Comparison of ENCODE assay signal across 16 cellular contexts in the genomic region with DNA sequence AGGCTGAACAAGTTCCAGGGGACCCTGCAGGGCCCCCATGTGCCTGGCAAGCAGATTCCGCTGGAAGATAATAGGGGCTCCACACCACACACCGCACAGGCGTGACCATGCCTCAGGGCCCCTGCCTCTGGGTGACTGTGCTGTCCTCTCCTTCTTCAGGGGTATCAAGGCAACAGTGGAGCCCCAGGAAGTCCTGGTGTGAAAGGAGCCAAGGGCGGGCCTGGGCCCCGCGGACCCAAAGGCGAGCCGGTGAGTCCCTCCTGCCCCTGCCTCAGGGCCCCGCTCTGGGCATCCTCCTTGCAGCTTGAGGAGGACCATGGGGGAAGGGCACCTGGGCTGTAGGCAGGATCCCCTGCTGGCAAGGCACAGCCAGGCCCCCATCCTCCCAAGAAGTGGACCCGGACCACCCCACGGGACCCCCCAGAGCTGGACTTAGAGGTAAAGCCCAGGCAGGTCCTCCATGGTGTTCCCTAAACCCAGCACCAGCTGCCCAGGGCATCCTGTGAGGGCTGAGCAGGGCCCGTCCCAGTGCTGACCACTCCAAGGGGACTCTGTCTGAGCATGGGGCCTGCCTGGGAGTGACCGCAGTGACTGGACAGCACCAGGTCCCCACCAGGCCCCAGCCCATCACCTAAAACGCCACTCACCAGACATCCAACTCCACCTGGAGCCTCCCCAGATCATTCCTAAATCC. TPM values are rescaled to one million over a fixed set of nuclear protein-coding genes. Genes with fewer than 3 reads are reported as not detected.
A peak's percentile ranks its signal among the peaks of the same experiment; 100 is the strongest.
DNase-seq lines count a peak whose midpoint lies in the region; ATAC-seq and TF ChIP-seq lines count a peak whose summit lies in the region.
"Had no signal": no experiment of that assay in that cellular context is flagged by ENCODE, and none has a peak within 500 bp of the region (broad histone marks: within the 10 kb centered on the region; RNA-seq: fewer than 3 reads in every experiment).

No MANE protein-coding gene starts in this region.

- no peaks in the 10 kb centered on the region for H3K4me1 Mint-ChIP-seq in activated naive CD4-positive, alpha-beta T cell treated with anti-CD3 and anti-CD28 coated beads, Interleukin-2, amount 10 ng/mL, durations not matched to agents 7 days and 5 days
- no peaks in the 10 kb centered on the region for H3K4me1 Mint-ChIP-seq in type B pancreatic cell (ENCODE audit: unreplicated experiment)
- H3K4me1 Mint-ChIP-seq in activated CD4-positive, alpha-beta memory T cell treated with anti-CD3 and anti-CD28 coated beads, Interleukin-2, amount 10 ng/mL, durations not matched to agents 7 days and 5 days = no peaks in the 10 kb centered on the region

- POLR2A ChIA-PET in activated CD4-positive, alpha-beta memory T cell treated with anti-CD3 and anti-CD28 coated beads, Interleukin-2, amount 10 ng/mL, durations not matched to agents 7 days and 5 days (lab: Charles Lee) = no interaction called here

- H3K27ac ChIP-seq in coronary artery (peak overlapping the region in 1 of 2 donors; percentile 13), lower lobe of right lung (no peak overlapping the region)
- H3K27ac ChIP-seq: neutrophil had no signal

- peak; percentile 19 for DNase-seq in activated naive CD4-positive, alpha-beta T cell treated with anti-CD3 and anti-CD28 coated beads, Interleukin-2, amount 10 ng/mL, durations not matched to agents 7 days and 5 days
- DNase-seq in activated naive CD4-positive, alpha-beta T cell treated with Interleukin-2 at 50 U/mL for 16 hours = no peak
- DNase-seq in coronary artery (ENCODE audit: low spot score) (peak; percentile 70), lower lobe of right lung (peak; percentile 41), type B pancreatic cell (ENCODE audit: extremely low spot score, unreplicated experiment) (peak; percentile 65), NCI-H748 (lab: John Stamatoyannopoulos, UW; ENCODE audit: unreplicated experiment) (no peak), NCI-H1092 treated with DMSO at 0.1 percent for 48 hours (lab: John Stamatoyannopoulos, UW) (no peak)
- no peak for DNase-seq in activated CD4-positive, alpha-beta memory T cell treated with anti-CD3 and anti-CD28 coated beads, Interleukin-2, amount 10 ng/mL, durations not matched to agents 7 days and 5 days
- DNase-seq: NCI-H2029 treated with DMSO at 0.1 percent for 48 hours; stimulated activated CD4-positive, alpha-beta T cell treated with anti-CD3 and anti-CD28 coated beads, Interleukin-2, amount 100 ng/mL, for 24 hours had no signal

- intact Hi-C loops in lower lobe of right lung (cut with DNase I) = no loop called here

- no peak overlapping the region for H3K27ac Mint-ChIP-seq in activated naive CD4-positive, alpha-beta T cell treated with anti-CD3 and anti-CD28 coated beads, Interleukin-2, amount 10 ng/mL, durations not matched to agents 7 days and 5 days
- no peak overlapping the region for H3K27ac Mint-ChIP-seq in type B pancreatic cell
- H3K27ac Mint-ChIP-seq in activated CD4-positive, alpha-beta memory T cell treated with anti-CD3 and anti-CD28 coated beads, Interleukin-2, amount 10 ng/mL, durations not matched to agents 7 days and 5 days = no peak overlapping the region

- TF ChIP-seq CTCF in coronary artery (IDR thresholded peaks at IDR 0.05) (no peak), lower lobe of right lung (IDR thresholded peaks at IDR 0.05) (no peak), type B pancreatic cell (conservative IDR thresholded peaks at IDR 0.05) (no peak)

- H3K4me3 ChIP-seq in coronary artery (no peak overlapping the region), lower lobe of right lung (no peak overlapping the region)
- H3K4me3 ChIP-seq: breast epithelium, GM12878 had no signal

- CTCF ChIA-PET in activated naive CD4-positive, alpha-beta T cell treated with anti-CD3 and anti-CD28 coated beads, Interleukin-2, amount 10 ng/mL, durations not matched to agents 7 days and 5 days (lab: Charles Lee) = no interaction called here
- CTCF ChIA-PET in activated CD4-positive, alpha-beta memory T cell treated with anti-CD3 and anti-CD28 coated beads, Interleukin-2, amount 10 ng/mL, durations not matched to agents 7 days and 5 days (lab: Charles Lee) = no interaction called here

- H3K4me3 Mint-ChIP-seq in activated naive CD4-positive, alpha-beta T cell treated with anti-CD3 and anti-CD28 coated beads, Interleukin-2, amount 10 ng/mL, durations not matched to agents 7 days and 5 days = no peak overlapping the region
- H3K4me3 Mint-ChIP-seq in type B pancreatic cell = no peak overlapping the region
- H3K4me3 Mint-ChIP-seq in activated CD4-positive, alpha-beta memory T cell treated with anti-CD3 and anti-CD28 coated beads, Interleukin-2, amount 10 ng/mL, durations not matched to agents 7 days and 5 days = no peak overlapping the region

- no peaks in the 10 kb centered on the region for H3K4me1 ChIP-seq in lower lobe of right lung
- H3K4me1 ChIP-seq: breast epithelium had no signal

- H3K36me3 Mint-ChIP-seq in activated naive CD4-positive, alpha-beta T cell treated with anti-CD3 and anti-CD28 coated beads, Interleukin-2, amount 10 ng/mL, durations not matched to agents 7 days and 5 days = no peaks in the 10 kb centered on the region
- peaks cover 3% of the 10 kb centered on the region for H3K36me3 Mint-ChIP-seq in type B pancreatic cell
- H3K36me3 Mint-ChIP-seq in activated CD4-positive, alpha-beta memory T cell treated with anti-CD3 and anti-CD28 coated beads, Interleukin-2, amount 10 ng/mL, durations not matched to agents 7 days and 5 days (ENCODE audit: low read depth) = no peaks in the 10 kb centered on the region

- H3K9me3 Mint-ChIP-seq in activated naive CD4-positive, alpha-beta T cell treated with anti-CD3 and anti-CD28 coated beads, Interleukin-2, amount 10 ng/mL, durations not matched to agents 7 days and 5 days = no peaks in the 10 kb centered on the region
- no peaks in the 10 kb centered on the region for H3K9me3 Mint-ChIP-seq in type B pancreatic cell
- no peaks in the 10 kb centered on the region for H3K9me3 Mint-ChIP-seq in activated CD4-positive, alpha-beta memory T cell treated with anti-CD3 and anti-CD28 coated beads, Interleukin-2, amount 10 ng/mL, durations not matched to agents 7 days and 5 days

- ATAC-seq in lower lobe of right lung = no peak
- ATAC-seq: GM12878 had no signal

- no peaks in the 10 kb centered on the region for H3K27me3 ChIP-seq in lower lobe of right lung (ENCODE audit: low read depth)
- H3K27me3 ChIP-seq: breast epithelium, neutrophil had no signal

- H3K36me3 ChIP-seq in lower lobe of right lung = peaks cover 84% of the 10 kb centered on the region
- H3K36me3 ChIP-seq: breast epithelium, neutrophil had no signal

- no peaks in the 10 kb centered on the region for H3K27me3 Mint-ChIP-seq in activated naive CD4-positive, alpha-beta T cell treated with anti-CD3 and anti-CD28 coated beads, Interleukin-2, amount 10 ng/mL, durations not matched to agents 7 days and 5 days
- no peaks in the 10 kb centered on the region for H3K27me3 Mint-ChIP-seq in type B pancreatic cell
- no peaks in the 10 kb centered on the region for H3K27me3 Mint-ChIP-seq in activated CD4-positive, alpha-beta memory T cell treated with anti-CD3 and anti-CD28 coated beads, Interleukin-2, amount 10 ng/mL, durations not matched to agents 7 days and 5 days

- H3K9me3 ChIP-seq in lower lobe of right lung = peaks cover 5% of the 10 kb centered on the region
- H3K9me3 ChIP-seq: neutrophil had no signal

RNA-seq across cellular contexts. Expression of gene COL6A2, which starts 21.1 kb away (rescaled TPM):
- total RNA-seq in lower lobe of right lung (227 TPM), type B pancreatic cell (ENCODE audit: low replicate concordance) (23.8 and 114 TPM in 2 replicates)
- 1 to 10 TPM; 1.1 to 1.6 TPM for total RNA-seq in activated CD4-positive, alpha-beta memory T cell treated with anti-CD3 and anti-CD28 coated beads, Interleukin-2, amount 10 ng/mL, durations not matched to agents 7 days and 5 days

RNA-seq across cellular contexts. Expression of gene FTCD, which starts 36.4 kb away (rescaled TPM):
- 1.5 TPM for total RNA-seq in lower lobe of right lung
- 26.9 and 45.0 TPM in 2 replicates for total RNA-seq in type B pancreatic cell (ENCODE audit: low replicate concordance)
- under 1 TPM in 1 of 2 experiments, not detected in 1; 0.18 TPM for total RNA-seq in activated CD4-positive, alpha-beta memory T cell treated with anti-CD3 and anti-CD28 coated beads, Interleukin-2, amount 10 ng/mL, durations not matched to agents 7 days and 5 days
- total RNA-seq: LHCN-M2, lung microvascular endothelial cell, SK-MEL-5 had no signal

Comparison
In these comparisons a context has a peak if more than half of its experiments do, and no peak if none do; other contexts are left out.
1. DNase-seq: peak in activated naive CD4-positive, alpha-beta T cell treated with anti-CD3 and anti-CD28 coated beads, Interleukin-2, amount 10 ng/mL, durations not matched to agents 7 days and 5 days (single experiment), coronary artery (single experiment), lower lobe of right lung (single experiment) and type B pancreatic cell (single experiment); none in activated naive CD4-positive, alpha-beta T cell treated with Interleukin-2 at 50 U/mL for 16 hours (single experiment), NCI-H748 (single experiment), activated CD4-positive, alpha-beta memory T cell treated with anti-CD3 and anti-CD28 coated beads, Interleukin-2, amount 10 ng/mL, durations not matched to agents 7 days and 5 days (single experiment) and NCI-H1092 treated with DMSO at 0.1 percent for 48 hours (single experiment).
2. RNA of gene FTCD, which starts 36.4 kb away (total RNA-seq): 26.9 to 45.0 TPM in type B pancreatic cell; 1.5 TPM in lower lobe of right lung (single experiment) and 0.18 TPM in activated CD4-positive, alpha-beta memory T cell treated with anti-CD3 and anti-CD28 coated beads, Interleukin-2, amount 10 ng/mL, durations not matched to agents 7 days and 5 days; every median in the first group is over 10 times any median in the second.